Comparison of ENCODE assay signal across 8 cellular contexts in genomic region chr9:87713278-87713989, GRCh38. TPM values are rescaled to one million over a fixed set of nuclear protein-coding genes. Genes with fewer than 3 reads are reported as not detected.
A peak's percentile ranks its signal among the peaks of the same experiment; 100 is the strongest.
DNase-seq lines count a peak whose midpoint lies in the region; ATAC-seq and TF ChIP-seq lines count a peak whose summit lies in the region.

No MANE protein-coding gene starts in this region.

- DNase-seq in H9, result no peak
- peak; percentile 58 for DNase-seq in T-helper 2 cell treated with Interferon-gamma antibody and Interleukin-4, amounts not matched to agents 5 μg/mL and 100 μg/mL, for 36 hours (ENCODE audit: low spot score)
- DNase-seq in effector memory CD8-positive, alpha-beta T cell, result no peak
- DNase-seq in medulla oblongata (ENCODE audit: extremely low spot score), result peak; percentile 83
- DNase-seq in stimulated activated CD8-positive, alpha-beta memory T cell treated with anti-CD3 and anti-CD28 coated beads, Interleukin-4, amount 100 ng/mL, for 48 hours, result peak; percentile 61
- no peak for DNase-seq in DMS 273 treated with DMSO at 0.1 percent for 48 hours (lab: John Stamatoyannopoulos, UW)

- H3K27ac ChIP-seq in H9 (ENCODE audit: insufficient read length, low read depth, low read length), result no peak overlapping the region

- H4K91ac ChIP-seq in H9 (ENCODE audit: insufficient read length, low read depth, low read length), result no peak overlapping the region

- no peak overlapping the region for H2BK12ac ChIP-seq in H9 (ENCODE audit: insufficient read length, low read depth, low read length)

- H3K23me2 ChIP-seq in H9 (ENCODE audit: insufficient read length, low read depth, low read length, poor library complexity, severe bottlenecking), result no peaks in the 10 kb centered on the region

- H3K56ac ChIP-seq in H9 (ENCODE audit: insufficient read length, low read depth, low read length), result no peak overlapping the region

- peak overlapping the region in 1 of 3 experiments; percentile 37; a peak in 1 of 7 replicates for H3K27ac Mint-ChIP-seq in H9
- H3K27ac Mint-ChIP-seq in T-helper 2 cell treated with Interferon-gamma antibody and Interleukin-4, amounts not matched to agents 5 μg/mL and 100 μg/mL, for 36 hours, result peak overlapping the region; percentile 41
- no peak overlapping the region for H3K27ac Mint-ChIP-seq in effector memory CD8-positive, alpha-beta T cell

- H3K27me3 ChIP-seq in H9 (ENCODE audit: insufficient read depth, low read length), result no peaks in the 10 kb centered on the region

- no peak overlapping the region for H2BK15ac ChIP-seq in H9 (ENCODE audit: low read depth, low read length)

- no peak overlapping the region for H2AFZ ChIP-seq in H9 (ENCODE audit: low read length)

- no peak overlapping the region for H2AK5ac ChIP-seq in H9 (ENCODE audit: insufficient read length, low read length)

- H3K18ac ChIP-seq in H9 (ENCODE audit: insufficient read length, low read depth, low read length), result peak overlapping the region; percentile 46

- no peak overlapping the region for H2BK120ac ChIP-seq in H9 (ENCODE audit: low read depth, low read length, poor library complexity, severe bottlenecking)

- peaks cover 3 to 8% (median 4%) of the 10 kb centered on the region in 3 experiments; a peak in 4 of 7 replicates for H3K36me3 Mint-ChIP-seq in H9 (ENCODE audit: insufficient read depth in 1 of 3, low read depth in 3 of 3)
- no peaks in the 10 kb centered on the region for H3K36me3 Mint-ChIP-seq in T-helper 2 cell treated with Interferon-gamma antibody and Interleukin-4, amounts not matched to agents 5 μg/mL and 100 μg/mL, for 36 hours (ENCODE audit: low read depth)
- no peaks in the 10 kb centered on the region for H3K36me3 Mint-ChIP-seq in effector memory CD8-positive, alpha-beta T cell (ENCODE audit: insufficient read depth)

- peak overlapping the region; percentile 86 for H4K8ac ChIP-seq in H9 (replicated peaks; ENCODE audit: insufficient read length, low read depth, low read length)

- no peak overlapping the region for H3K4me3 Mint-ChIP-seq in H9
- H3K4me3 Mint-ChIP-seq in T-helper 2 cell treated with Interferon-gamma antibody and Interleukin-4, amounts not matched to agents 5 μg/mL and 100 μg/mL, for 36 hours, result peak overlapping the region; percentile 52
- H3K4me3 Mint-ChIP-seq in effector memory CD8-positive, alpha-beta T cell, result no peak overlapping the region

- no peaks in the 10 kb centered on the region for H3K9me3 ChIP-seq in H9 (ENCODE audit: control insufficient read depth, low read depth, low read length)

- no peaks in the 10 kb centered on the region for H3K27me3 Mint-ChIP-seq in H9 (ENCODE audit: low read depth)
- H3K27me3 Mint-ChIP-seq in T-helper 2 cell treated with Interferon-gamma antibody and Interleukin-4, amounts not matched to agents 5 μg/mL and 100 μg/mL, for 36 hours (ENCODE audit: low read depth), result peaks cover 13% of the 10 kb centered on the region
- H3K27me3 Mint-ChIP-seq in effector memory CD8-positive, alpha-beta T cell, result peaks cover 11 to 24% of the 10 kb centered on the region in 2 donors

- no peak overlapping the region for H3K4me2 ChIP-seq in H9 (ENCODE audit: insufficient read depth, insufficient read length, low read length)

- H3K23ac ChIP-seq in H9 (ENCODE audit: insufficient read length, low read depth, low read length), result no peak overlapping the region

- TF ChIP-seq CTCF in H9 (conservative IDR thresholded peaks at IDR 0.05), result no peak

- no peak overlapping the region for H3K9ac ChIP-seq in H9 (ENCODE audit: extremely low read depth, insufficient read length, low read length)

- peak overlapping the region; percentile 33 for H4K5ac ChIP-seq in H9 (ENCODE audit: insufficient read length, low read depth, low read length)

- ATAC-seq in effector memory CD8-positive, alpha-beta T cell (replicated peaks), result peak; percentile 17
- ATAC-seq in HG02840 (IDR thresholded peaks at IDR 0.05; ENCODE audit: low FRiP score, unreplicated experiment) (no peak), GM21717 (IDR thresholded peaks at IDR 0.05; ENCODE audit: unreplicated experiment) (no peak)

- 100% methylated on average over 1 of the region's 11 CpGs for WGBS in H9 (ENCODE audit: extremely low coverage, insufficient read length, low lambda C conversion rate)

- no peaks in the 10 kb centered on the region for H3K79me1 ChIP-seq in H9 (ENCODE audit: insufficient read depth, low read depth, low read length, poor library complexity, severe bottlenecking)

- no peaks in the 10 kb centered on the region for H3K9me3 Mint-ChIP-seq in H9
- H3K9me3 Mint-ChIP-seq in T-helper 2 cell treated with Interferon-gamma antibody and Interleukin-4, amounts not matched to agents 5 μg/mL and 100 μg/mL, for 36 hours, result no peaks in the 10 kb centered on the region
- H3K9me3 Mint-ChIP-seq in effector memory CD8-positive, alpha-beta T cell, result peaks cover 0 to 1% of the 10 kb centered on the region in 2 donors

- H3K4ac ChIP-seq in H9 (ENCODE audit: low read depth, low read length), result no peak overlapping the region

- no peaks in the 10 kb centered on the region for H3K4me1 ChIP-seq in H9 (ENCODE audit: insufficient read depth, low read length)

- no peak overlapping the region for H3K14ac ChIP-seq in H9 (ENCODE audit: insufficient read depth, low read length)

- H2BK20ac ChIP-seq in H9 (ENCODE audit: low read depth, low read length, poor library complexity, severe bottlenecking), result no peak overlapping the region

- H3T11ph ChIP-seq in H9 (ENCODE audit: low read length), result no peak overlapping the region

- 0 out of 4 replicates have a peak, but pooled peaks cover 0 to 2% of the 10 kb centered on the region in 2 experiments for H3K4me1 Mint-ChIP-seq in H9
- H3K4me1 Mint-ChIP-seq in T-helper 2 cell treated with Interferon-gamma antibody and Interleukin-4, amounts not matched to agents 5 μg/mL and 100 μg/mL, for 36 hours (ENCODE audit: low read depth), result peaks cover 36% of the 10 kb centered on the region
- no peaks in the 10 kb centered on the region for H3K4me1 Mint-ChIP-seq in effector memory CD8-positive, alpha-beta T cell (ENCODE audit: low read depth in 2 of 2)

- no peaks in the 10 kb centered on the region for H4K20me1 ChIP-seq in H9 (ENCODE audit: control insufficient read depth, insufficient read depth, insufficient read length)

- H3K79me2 ChIP-seq in H9 (ENCODE audit: insufficient read depth, low read length), result no peaks in the 10 kb centered on the region

- H2BK5ac ChIP-seq in H9 (ENCODE audit: insufficient read length, low read length), result no peak overlapping the region

RNA-seq across cellular contexts. Expression of gene CTSL, which starts 12.5 kb away (rescaled TPM):
- 28.9 and 33.4 TPM in 2 replicates for total RNA-seq in H9 (2021)

Comparison
In these comparisons a context has a peak if more than half of its experiments do, and no peak if none do; other contexts are left out.
1. DNase-seq: peak in T-helper 2 cell treated with Interferon-gamma antibody and Interleukin-4, amounts not matched to agents 5 μg/mL and 100 μg/mL, for 36 hours (single experiment), medulla oblongata (single experiment) and stimulated activated CD8-positive, alpha-beta memory T cell treated with anti-CD3 and anti-CD28 coated beads, Interleukin-4, amount 100 ng/mL, for 48 hours (single experiment); none in H9 (single experiment), effector memory CD8-positive, alpha-beta T cell (0 of 3) and DMS 273 treated with DMSO at 0.1 percent for 48 hours (single experiment).